ENCODE assay signal across 10 cellular contexts in genomic region chr1:112110031-112110430, GRCh38.
"Had no signal": no experiment of that assay in that cellular context is flagged by ENCODE, and none has a peak within 500 bp of the region (broad histone marks: within the 10 kb centered on the region; RNA-seq: fewer than 3 reads in every experiment).

No MANE protein-coding gene starts in this region.

- H3K79me2 ChIP-seq: parathyroid adenoma had no signal

- H3K4me1 Mint-ChIP-seq: activated T-helper 17 cell treated with anti-CD3 and anti-CD28 coated beads, Interleukin-2, amount 50 U/mL, for 72 hours; immature natural killer cell had no signal

- H3K27ac Mint-ChIP-seq: activated CD4-positive, alpha-beta memory T cell treated with anti-CD3 and anti-CD28 coated beads, Interleukin-2, amount 10 ng/mL, durations not matched to agents 7 days and 5 days; activated naive CD4-positive, alpha-beta T cell treated with anti-CD3 and anti-CD28 coated beads for 36 hours; activated T-helper 17 cell treated with anti-CD3 and anti-CD28 coated beads, Interleukin-2, amount 50 U/mL, for 72 hours; dendritic cell treated with granulocyte-macrophage colony-stimulating factor and Interleukin-4, amounts not matched to agents 40 ng/mL and 50 ng/mL, for 4 days; effector memory CD8-positive, alpha-beta T cell; immature natural killer cell had no signal

- H3K27ac ChIP-seq: parathyroid adenoma, tibial nerve had no signal

- DNase-seq: activated CD4-positive, alpha-beta memory T cell treated with anti-CD3 and anti-CD28 coated beads, Interleukin-2, amount 10 ng/mL, durations not matched to agents 7 days and 5 days; activated naive CD4-positive, alpha-beta T cell treated with anti-CD3 and anti-CD28 coated beads for 36 hours; cerebellar nuclear complex; effector memory CD8-positive, alpha-beta T cell; immature natural killer cell had no signal

- H3K4me3 Mint-ChIP-seq: activated CD4-positive, alpha-beta memory T cell treated with anti-CD3 and anti-CD28 coated beads, Interleukin-2, amount 10 ng/mL, durations not matched to agents 7 days and 5 days; activated naive CD4-positive, alpha-beta T cell treated with anti-CD3 and anti-CD28 coated beads for 36 hours; activated T-helper 17 cell treated with anti-CD3 and anti-CD28 coated beads, Interleukin-2, amount 50 U/mL, for 72 hours; dendritic cell treated with granulocyte-macrophage colony-stimulating factor and Interleukin-4, amounts not matched to agents 40 ng/mL and 50 ng/mL, for 4 days; effector memory CD8-positive, alpha-beta T cell; immature natural killer cell had no signal

- H2AFZ ChIP-seq: parathyroid adenoma had no signal

- H3K4me1 ChIP-seq: parathyroid adenoma, tibial nerve had no signal

- H3K9me3 Mint-ChIP-seq: activated CD4-positive, alpha-beta memory T cell treated with anti-CD3 and anti-CD28 coated beads, Interleukin-2, amount 10 ng/mL, durations not matched to agents 7 days and 5 days; activated naive CD4-positive, alpha-beta T cell treated with anti-CD3 and anti-CD28 coated beads for 36 hours had no signal

- H3K9ac ChIP-seq: parathyroid adenoma had no signal

- H3K4me2 ChIP-seq: smooth muscle cell had no signal

- H3K36me3 ChIP-seq: tibial nerve had no signal

- ATAC-seq: activated T-helper 17 cell treated with anti-CD3 and anti-CD28 coated beads, Interleukin-2, amount 50 U/mL, for 72 hours; effector memory CD8-positive, alpha-beta T cell had no signal

- H3K27me3 ChIP-seq: tibial nerve had no signal

- H3K4me3 ChIP-seq: smooth muscle cell, tibial nerve had no signal

- H3K36me3 Mint-ChIP-seq: immature natural killer cell had no signal
